In genomic region chr4:6445403-6446129, GRCh38 we compare ENCODE assay signal across 20 cellular contexts.
"Had no signal": no experiment of that assay in that cellular context is flagged by ENCODE, and none has a peak within 500 bp of the region (broad histone marks: within the 10 kb centered on the region; RNA-seq: fewer than 3 reads in every experiment).

No MANE protein-coding gene starts in this region.

- H3K27ac ChIP-seq: epithelial cell of prostate, left ventricle myocardium inferior, parathyroid adenoma, right lobe of liver, thoracic aorta, upper lobe of right lung had no signal

- H3K27ac Mint-ChIP-seq: activated CD4-positive, alpha-beta T cell treated with anti-CD3 and anti-CD28 coated beads, Interleukin-2, amount 10 ng/mL, durations not matched to agents 24 days and 14 days; activated CD8-positive, alpha-beta T cell treated with anti-CD3 and anti-CD28 coated beads for 36 hours; activated naive CD4-positive, alpha-beta T cell treated with anti-CD3 and anti-CD28 coated beads for 36 hours; activated T-helper 17 cell treated with anti-CD3 and anti-CD28 coated beads, Interleukin-2, amount 50 U/mL, for 72 hours; stimulated activated naive CD8-positive, alpha-beta T cell treated with anti-CD3 and anti-CD28 coated beads, Interleukin-15, amount 100 ng/mL, for 72 hours had no signal

- H3K27me3 ChIP-seq: right lobe of liver, upper lobe of right lung had no signal

- H3K27me3 Mint-ChIP-seq: activated CD4-positive, alpha-beta T cell treated with anti-CD3 and anti-CD28 coated beads, Interleukin-2, amount 10 ng/mL, durations not matched to agents 24 days and 14 days had no signal

- H3K4me3 Mint-ChIP-seq: activated CD4-positive, alpha-beta T cell treated with anti-CD3 and anti-CD28 coated beads, Interleukin-2, amount 10 ng/mL, durations not matched to agents 24 days and 14 days; activated CD8-positive, alpha-beta T cell treated with anti-CD3 and anti-CD28 coated beads for 36 hours; activated naive CD4-positive, alpha-beta T cell treated with anti-CD3 and anti-CD28 coated beads for 36 hours; activated T-helper 17 cell treated with anti-CD3 and anti-CD28 coated beads, Interleukin-2, amount 50 U/mL, for 72 hours; endodermal cell; neural crest cell; stimulated activated naive CD8-positive, alpha-beta T cell treated with anti-CD3 and anti-CD28 coated beads, Interleukin-15, amount 100 ng/mL, for 72 hours had no signal

- H3K9me3 Mint-ChIP-seq: activated CD4-positive, alpha-beta T cell treated with anti-CD3 and anti-CD28 coated beads, Interleukin-2, amount 10 ng/mL, durations not matched to agents 24 days and 14 days; activated CD8-positive, alpha-beta T cell treated with anti-CD3 and anti-CD28 coated beads for 36 hours; activated naive CD4-positive, alpha-beta T cell treated with anti-CD3 and anti-CD28 coated beads for 36 hours; activated T-helper 17 cell treated with anti-CD3 and anti-CD28 coated beads, Interleukin-2, amount 50 U/mL, for 72 hours; endodermal cell; neural crest cell; stimulated activated naive CD8-positive, alpha-beta T cell treated with anti-CD3 and anti-CD28 coated beads, Interleukin-15, amount 100 ng/mL, for 72 hours had no signal

- H3K4me3 ChIP-seq: left ventricle myocardium inferior, right lobe of liver, thoracic aorta, upper lobe of right lung had no signal

- H3K36me3 ChIP-seq: left ventricle myocardium inferior, right lobe of liver, thoracic aorta, upper lobe of right lung had no signal

- H3K4me1 Mint-ChIP-seq: activated CD4-positive, alpha-beta T cell treated with anti-CD3 and anti-CD28 coated beads, Interleukin-2, amount 10 ng/mL, durations not matched to agents 24 days and 14 days; activated T-helper 17 cell treated with anti-CD3 and anti-CD28 coated beads, Interleukin-2, amount 50 U/mL, for 72 hours had no signal

- H3K4me1 ChIP-seq: parathyroid adenoma, right lobe of liver, upper lobe of right lung had no signal

- H3K9me3 ChIP-seq: left ventricle myocardium inferior, right lobe of liver, thoracic aorta, upper lobe of right lung had no signal

- ATAC-seq: activated CD8-positive, alpha-beta T cell treated with anti-CD3 and anti-CD28 coated beads for 36 hours; activated T-helper 17 cell treated with anti-CD3 and anti-CD28 coated beads, Interleukin-2, amount 50 U/mL, for 72 hours; right lobe of liver; stimulated activated naive CD8-positive, alpha-beta T cell treated with anti-CD3 and anti-CD28 coated beads, Interleukin-15, amount 100 ng/mL, for 72 hours; upper lobe of right lung had no signal

- DNase-seq: activated CD4-positive, alpha-beta T cell treated with anti-CD3 and anti-CD28 coated beads, Interleukin-2, amount 10 ng/mL, durations not matched to agents 24 days and 14 days; activated CD8-positive, alpha-beta T cell treated with anti-CD3 and anti-CD28 coated beads for 36 hours; activated naive CD4-positive, alpha-beta T cell treated with anti-CD3 and anti-CD28 coated beads for 36 hours; activated T-cell treated with anti-CD3 and anti-CD28 coated beads, Interleukin-2, amount 50 U/mL, for 1 hour; endodermal cell; hypothalamus; kidney; left ventricle myocardium inferior; mammary epithelial cell; right lobe of liver; small intestine; stimulated activated CD4-positive, alpha-beta T cell treated with anti-CD3 and anti-CD28 coated beads, Interleukin-4, amount 100 ng/mL, for 1 hour; stimulated activated naive CD8-positive, alpha-beta T cell treated with anti-CD3 and anti-CD28 coated beads, Interleukin-15, amount 100 ng/mL, for 72 hours; T1000; upper lobe of right lung had no signal
